26 cellular contexts compared by ENCODE assay signal in the genomic region with DNA sequence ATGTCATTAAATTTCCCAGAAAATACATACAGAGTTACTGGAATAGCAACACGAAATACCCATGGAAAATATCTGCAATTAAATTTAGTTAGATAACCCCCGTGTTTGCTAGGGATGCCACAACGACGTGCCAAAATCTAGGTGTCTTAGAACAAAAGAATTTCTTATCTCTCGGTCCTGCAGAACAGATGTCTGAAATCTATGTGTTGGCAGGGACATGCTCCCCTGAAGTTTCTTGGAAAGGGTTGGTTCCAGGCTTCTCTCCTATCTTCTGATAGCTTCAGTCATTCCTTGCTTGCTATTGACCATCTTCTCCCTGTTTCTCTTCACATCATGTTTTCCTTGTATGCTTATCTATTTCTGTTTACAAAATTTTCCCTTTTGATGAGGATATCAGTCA.
"Had no signal": no experiment of that assay in that cellular context is flagged by ENCODE, and none has a peak within 500 bp of the region (broad histone marks: within the 10 kb centered on the region; RNA-seq: fewer than 3 reads in every experiment).

No MANE protein-coding gene starts in this region.

- H3K4me3 ChIP-seq: colonic mucosa, PC-9 had no signal

- H3K9me3 ChIP-seq: colonic mucosa had no signal

- H3K27me3 ChIP-seq: colonic mucosa had no signal

- DNase-seq: activated CD4-positive, alpha-beta T cell treated with anti-CD3 and anti-CD28 coated beads for 1 hour; activated CD4-positive, alpha-beta T cell treated with anti-CD3 and anti-CD28 coated beads for 48 hours; activated CD4-positive, alpha-beta T cell treated with anti-CD3 and anti-CD28 coated beads, Interleukin-2, amount 50 U/mL, for 4 hours; activated CD4-positive, CD25-positive, alpha-beta regulatory T cell; activated CD8-positive, alpha-beta T cell treated with anti-CD3 and anti-CD28 coated beads for 36 hours; activated gamma-delta T cell treated with Interleukin-2 at 50 U/mL for 16 hours; activated naive CD4-positive, alpha-beta T cell treated with anti-CD3 and anti-CD28 coated beads for 36 hours; activated T-cell treated with anti-CD3 and anti-CD28 coated beads, Interleukin-2, amount 50 U/mL, for 4 hours; anterior cingulate cortex; colonic mucosa; Karpas-422; KBM-7; NCI-H1105; NCI-H1417 treated with DMSO at 0.1 percent for 48 hours; NCI-H1694; NCI-H1930; NCI-H2081 treated with DMSO at 0.1 percent for 48 hours; NCI-H226; NCI-H524 treated with DMSO at 0.1 percent for 48 hours; PC-9; SIG-M5; T1000; WERI-Rb-1 had no signal

- H3K4me1 ChIP-seq: colonic mucosa had no signal

- H3K4me2 ChIP-seq: PC-9 had no signal

- ATAC-seq: activated CD8-positive, alpha-beta T cell treated with anti-CD3 and anti-CD28 coated beads for 36 hours; activated naive CD4-positive, alpha-beta T cell treated with anti-CD3 and anti-CD28 coated beads, Interleukin-2, amount 50 U/mL, for 72 hours; activated T-cell treated with anti-CD3 and anti-CD28 coated beads, Interleukin-2, amount 50 U/mL, for 4 hours; Right ventricle myocardium inferior had no signal

- H3K36me3 ChIP-seq: colonic mucosa, WERI-Rb-1 had no signal

- H3K27ac ChIP-seq: colonic mucosa, PC-9, RWPE1, WERI-Rb-1 had no signal

- H2AFZ ChIP-seq: PC-9 had no signal
